ENCODE assay signal across 11 cellular contexts in genomic region chr7:3267928-3268690, GRCh38. TPM values are rescaled to one million over a fixed set of nuclear protein-coding genes. Genes with fewer than 3 reads are reported as not detected.
DNase-seq lines count a peak whose midpoint lies in the region; ATAC-seq and TF ChIP-seq lines count a peak whose summit lies in the region.
"Had no signal": no experiment of that assay in that cellular context is flagged by ENCODE, and none has a peak within 500 bp of the region (broad histone marks: within the 10 kb centered on the region; RNA-seq: fewer than 3 reads in every experiment).

No MANE protein-coding gene starts in this region.

- H3K9ac ChIP-seq in neural progenitor cell: no peak overlapping the region

- no peaks in the 10 kb centered on the region for H3K36me3 Mint-ChIP-seq in neural progenitor cell
- H3K36me3 Mint-ChIP-seq in CD4-positive, alpha-beta T cell (ENCODE audit: low read depth): no peaks in the 10 kb centered on the region
- H3K36me3 Mint-ChIP-seq: IgD-negative memory B cell, T-cell had no signal

- no peaks in the 10 kb centered on the region for H4K20me1 ChIP-seq in neural progenitor cell (ENCODE audit: low read depth)

- peaks cover 25% of the 10 kb centered on the region for H3K4me1 ChIP-seq in neural progenitor cell

- H3K9me3 ChIP-seq in neural progenitor cell (ENCODE audit: low read depth): no peaks in the 10 kb centered on the region
- no peaks in the 10 kb centered on the region for H3K9me3 ChIP-seq in CD4-positive, alpha-beta T cell (ENCODE audit: control insufficient read depth, low read length)

- H3K36me3 ChIP-seq in neural progenitor cell: no peaks in the 10 kb centered on the region

- POLR2A ChIA-PET in CD4-positive, alpha-beta T cell (lab: Charles Lee): no interaction called here

- no peak for TF ChIP-seq CTCF in fibroblast of villous mesenchyme (IDR thresholded peaks at IDR 0.05; ENCODE audit: insufficient read depth, low read depth, low read length)
- no peak for TF ChIP-seq CTCF in neural progenitor cell (IDR thresholded peaks at IDR 0.05)
- no peak for TF ChIP-seq CTCF in CD4-positive, alpha-beta T cell (IDR thresholded peaks at IDR 0.05)

- H3K79me2 ChIP-seq in neural progenitor cell (ENCODE audit: low read depth): no peaks in the 10 kb centered on the region

- no peaks in the 10 kb centered on the region for H3K9me3 Mint-ChIP-seq in neural progenitor cell
- no peaks in the 10 kb centered on the region for H3K9me3 Mint-ChIP-seq in CD4-positive, alpha-beta T cell
- H3K9me3 Mint-ChIP-seq: activated T-helper 2 cell treated with anti-CD3 and anti-CD28 coated beads, Interferon-gamma antibody, Interleukin-2, Interleukin-4, amounts not matched to agents 10 μg/mL and 5 μg/mL and 100 μg/mL, durations not matched to agents 14 hours and 24 hours and 36 hours; IgD-negative memory B cell; T-cell had no signal

- H3F3A ChIP-seq in neural progenitor cell (ENCODE audit: low read depth): peaks cover 31% of the 10 kb centered on the region

- H3K4me1 Mint-ChIP-seq in neural progenitor cell: peaks cover 31% of the 10 kb centered on the region
- no peaks in the 10 kb centered on the region for H3K4me1 Mint-ChIP-seq in CD4-positive, alpha-beta T cell (ENCODE audit: low read depth)
- H3K4me1 Mint-ChIP-seq: T-cell had no signal

- no peak overlapping the region for H3K27ac Mint-ChIP-seq in neural progenitor cell
- no peak overlapping the region for H3K27ac Mint-ChIP-seq in CD4-positive, alpha-beta T cell
- H3K27ac Mint-ChIP-seq: activated T-helper 2 cell treated with anti-CD3 and anti-CD28 coated beads, Interferon-gamma antibody, Interleukin-2, Interleukin-4, amounts not matched to agents 10 μg/mL and 5 μg/mL and 100 μg/mL, durations not matched to agents 14 hours and 24 hours and 36 hours; IgD-negative memory B cell; T-cell had no signal

- H3K27me3 Mint-ChIP-seq in neural progenitor cell (ENCODE audit: insufficient read depth, low read depth): peaks cover 14% of the 10 kb centered on the region
- peaks cover 23% of the 10 kb centered on the region for H3K27me3 Mint-ChIP-seq in CD4-positive, alpha-beta T cell

- DNase-seq in A172 (ENCODE audit: low spot score): peak; percentile 95
- peak; percentile 87 for DNase-seq in M059J (ENCODE audit: low read depth)
- DNase-seq in RKO (ENCODE audit: low spot score): peak; percentile 76
- peak; percentile 96 for DNase-seq in fibroblast of villous mesenchyme (ENCODE audit: low read depth)
- DNase-seq in neural progenitor cell (ENCODE audit: low spot score): no peak
- DNase-seq in SW 1271 (lab: John Stamatoyannopoulos, UW): no peak
- DNase-seq in CD4-positive, alpha-beta T cell: no peak
- DNase-seq: T-cell had no signal

- no peak overlapping the region for H3K4me3 Mint-ChIP-seq in neural progenitor cell
- H3K4me3 Mint-ChIP-seq in CD4-positive, alpha-beta T cell: no peak overlapping the region
- H3K4me3 Mint-ChIP-seq: IgD-negative memory B cell, T-cell had no signal

- intact Hi-C loops in CD4-positive, alpha-beta T cell (cut with DNase I, micrococcal nuclease): no loop called here

- no peaks in the 10 kb centered on the region for H3K27me3 ChIP-seq in neural progenitor cell
- H3K27me3 ChIP-seq in CD4-positive, alpha-beta T cell (ENCODE audit: control insufficient read depth, insufficient read depth, low read length): no peaks in the 10 kb centered on the region

- H3K4me2 ChIP-seq in neural progenitor cell: no peak overlapping the region

- CTCF ChIA-PET in CD4-positive, alpha-beta T cell (lab: Charles Lee): no interaction called here

- H3K27ac ChIP-seq in neural progenitor cell: no peak overlapping the region
- H3K27ac ChIP-seq in CD4-positive, alpha-beta T cell (ENCODE audit: low read depth, low read length): no peak overlapping the region

- H3K4me3 ChIP-seq in fibroblast of villous mesenchyme (ENCODE audit: low read depth, low read length) (no peak overlapping the region), neural progenitor cell (no peak overlapping the region)

- no peak overlapping the region for H2AFZ ChIP-seq in neural progenitor cell (replicated peaks)

- ATAC-seq in HG02852 (IDR thresholded peaks at IDR 0.05; ENCODE audit: unreplicated experiment): no peak
- no peak for ATAC-seq in CD4-positive, alpha-beta T cell (ENCODE audit: poor library complexity)
- ATAC-seq: T-cell had no signal

RNA-seq across cellular contexts. Expression of gene SDK1, which starts 32.9 kb away (rescaled TPM):
- 1.8 and 2.5 TPM in 2 replicates for total RNA-seq in A172 (2014; rRNA removed; shearing (Covaris generic))
- total RNA-seq in M059J (2014; rRNA removed; shearing (Covaris generic)): under 0.01 and 0.27 TPM in 2 replicates
- total RNA-seq in fibroblast of villous mesenchyme: 0.43 and 0.64 TPM in 2 replicates
- total RNA-seq in neural progenitor cell (ENCODE audit: low replicate concordance): 4.4 and 4.9 TPM in 2 replicates
- total RNA-seq in CD4-positive, alpha-beta T cell: 1 to 10 TPM; 1.1 to 1.3 TPM

Comparison
In these comparisons a context has a peak if more than half of its experiments do, and no peak if none do; other contexts are left out.
1. DNase-seq: peak in A172 (single experiment), M059J (single experiment), RKO (single experiment) and fibroblast of villous mesenchyme (single experiment); none in neural progenitor cell (single experiment), SW 1271 (0 of 2) and CD4-positive, alpha-beta T cell (0 of 10).